In the genomic region with DNA sequence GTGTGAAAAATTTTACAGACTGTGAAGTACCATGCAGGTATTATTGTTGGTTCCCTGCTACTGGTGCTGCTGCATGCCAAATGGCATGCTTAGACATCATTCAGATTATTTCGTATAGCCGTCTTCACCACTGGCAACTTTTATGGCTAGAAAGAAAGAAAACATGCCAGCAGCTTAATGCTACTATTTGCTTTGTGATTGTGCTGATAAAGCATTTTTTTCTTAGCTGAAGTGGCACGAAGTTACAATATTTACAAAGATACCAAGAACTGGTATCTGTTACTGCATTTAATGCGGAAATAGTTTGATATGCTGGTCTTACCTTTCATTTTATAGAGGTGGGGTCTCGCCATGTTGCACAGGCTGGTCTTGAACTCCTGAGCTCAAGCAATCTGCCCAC, we compare ENCODE assay signal across 27 cellular contexts.
"Had no signal": no experiment of that assay in that cellular context is flagged by ENCODE, and none has a peak within 500 bp of the region (broad histone marks: within the 10 kb centered on the region; RNA-seq: fewer than 3 reads in every experiment).

No MANE protein-coding gene starts in this region.

- DNase-seq: activated CD4-positive, alpha-beta T cell treated with anti-CD3 and anti-CD28 coated beads for 1 hour; activated CD4-positive, alpha-beta T cell treated with anti-CD3 and anti-CD28 coated beads, Interleukin-2, amount 50 U/mL, for 4 hours; activated CD8-positive, alpha-beta memory T cell treated with anti-CD3 and anti-CD28 coated beads for 24 hours; activated CD8-positive, alpha-beta memory T cell treated with anti-CD3 and anti-CD28 coated beads, Interleukin-2, amount 50 U/mL, for 4 hours; activated gamma-delta T cell; activated naive CD4-positive, alpha-beta T cell treated with anti-CD3 and anti-CD28 coated beads, Interleukin-2, amount 50 U/mL, for 16 hours; activated T-cell treated with anti-CD3 and anti-CD28 coated beads, Interleukin-2, amount 50 U/mL, for 48 hours; aorta; effector CD8-positive, alpha-beta T cell; hippocampal formation; kidney glomerular epithelial cell; left ventricle myocardium superior; mammary epithelial cell; pancreas; psoas muscle; stimulated activated CD4-positive, alpha-beta T cell treated with anti-CD3 and anti-CD28 coated beads, Interleukin-12 subunit alpha, Interleukin-12 subunit beta, amount 100 ng/mL, for 4 hours; stimulated activated CD4-positive, alpha-beta T cell treated with anti-CD3 and anti-CD28 coated beads, Interleukin-4, amount 100 ng/mL, for 4 hours; stimulated activated naive CD8-positive, alpha-beta T cell treated with anti-CD3 and anti-CD28 coated beads, Interleukin-15, amount 100 ng/mL, for 72 hours; uterus had no signal

- H3K4me3 Mint-ChIP-seq: dendritic cell treated with granulocyte-macrophage colony-stimulating factor and Interleukin-4, amounts not matched to agents 40 ng/mL and 50 ng/mL, for 4 days; mesothelial cell of epicardium; nephron; stimulated activated naive CD8-positive, alpha-beta T cell treated with anti-CD3 and anti-CD28 coated beads, Interleukin-15, amount 100 ng/mL, for 72 hours had no signal

- H3K27me3 Mint-ChIP-seq: brain; dendritic cell treated with granulocyte-macrophage colony-stimulating factor and Interleukin-4, amounts not matched to agents 40 ng/mL and 50 ng/mL, for 4 days; stimulated activated naive CD8-positive, alpha-beta T cell treated with anti-CD3 and anti-CD28 coated beads, Interleukin-15, amount 100 ng/mL, for 72 hours had no signal

- H3K4me1 ChIP-seq: psoas muscle, right atrium auricular region, uterus had no signal

- H3K4me3 ChIP-seq: esophagus muscularis mucosa, pancreas, psoas muscle, right atrium auricular region, uterus had no signal

- H3K27me3 ChIP-seq: esophagus muscularis mucosa, pancreas, right atrium auricular region, uterus had no signal

- ATAC-seq: left ventricle myocardium superior; psoas muscle; stimulated activated naive CD8-positive, alpha-beta T cell treated with anti-CD3 and anti-CD28 coated beads, Interleukin-15, amount 100 ng/mL, for 72 hours had no signal

- H3K9me3 ChIP-seq: esophagus muscularis mucosa, pancreas, psoas muscle, right atrium auricular region, uterus had no signal

- FAIRE-seq: endothelial cell of umbilical vein, frontal cortex, pancreas had no signal

- H3K27ac ChIP-seq: esophagus muscularis mucosa, pancreas, psoas muscle, right atrium auricular region, uterus had no signal

- H3K4me1 Mint-ChIP-seq: mesothelial cell of epicardium had no signal

- H3K36me3 ChIP-seq: uterus had no signal

- H3K27ac Mint-ChIP-seq: dendritic cell treated with granulocyte-macrophage colony-stimulating factor and Interleukin-4, amounts not matched to agents 40 ng/mL and 50 ng/mL, for 4 days; mesothelial cell of epicardium had no signal
